ENCODE assay signal across 18 cellular contexts in the genomic region with DNA sequence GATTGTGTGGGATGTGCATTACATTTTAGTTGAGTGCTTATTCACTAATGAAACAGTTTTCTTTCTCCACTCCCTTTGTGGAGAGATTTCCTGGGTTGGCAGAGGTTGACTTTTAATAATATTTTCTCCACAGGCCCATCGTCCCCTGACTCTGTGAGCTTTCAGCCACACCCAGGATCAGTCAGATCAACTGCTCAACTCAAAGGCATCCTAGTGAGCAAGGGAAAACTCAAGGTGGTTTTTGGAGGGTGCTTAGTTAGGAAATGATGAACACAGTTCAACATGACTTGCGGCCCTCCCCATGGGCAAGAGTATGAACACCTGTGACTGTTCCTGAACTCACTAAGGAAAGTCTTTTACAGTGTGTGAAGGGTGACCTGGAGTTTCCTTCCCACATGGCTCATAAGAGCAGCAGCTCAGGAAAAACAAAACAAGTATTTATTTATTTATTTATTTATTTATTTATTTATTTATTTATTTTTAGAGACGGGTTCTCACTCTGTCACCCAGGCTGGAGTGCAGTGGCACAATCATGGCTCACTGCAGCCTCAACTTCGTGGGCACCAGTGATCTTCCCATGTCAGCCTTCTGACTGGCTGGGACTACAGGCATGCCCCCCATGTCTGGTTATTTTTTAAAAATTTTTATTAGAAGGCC.
"Had no signal": no experiment of that assay in that cellular context is flagged by ENCODE, and none has a peak within 500 bp of the region (broad histone marks: within the 10 kb centered on the region; RNA-seq: fewer than 3 reads in every experiment).

No MANE protein-coding gene starts in this region.

- DNase-seq: activated CD4-positive, alpha-beta T cell treated with anti-CD3 and anti-CD28 coated beads for 4 hours; activated CD8-positive, alpha-beta memory T cell treated with anti-CD3 and anti-CD28 coated beads, Interleukin-2, amount 50 U/mL, for 48 hours; activated naive CD8-positive, alpha-beta T cell treated with anti-CD3 and anti-CD28 coated beads for 36 hours; cortex of kidney; effector CD4-positive, alpha-beta T cell; naive thymus-derived CD8-positive, alpha-beta T cell; nucleus accumbens; posterior cingulate gyrus; stimulated activated CD4-positive, alpha-beta T cell treated with anti-CD3 and anti-CD28 coated beads, Interleukin-15, amount 100 ng/mL, for 24 hours; stimulated activated CD4-positive, alpha-beta T cell treated with anti-CD3 and anti-CD28 coated beads, Interleukin-4, amount 100 ng/mL, for 1 hour; stimulated activated naive CD4-positive, alpha-beta T cell; substantia nigra; T-helper 17 cell had no signal

- FAIRE-seq: islet of Langerhans had no signal

- H3K4me3 Mint-ChIP-seq: activated naive CD8-positive, alpha-beta T cell treated with anti-CD3 and anti-CD28 coated beads for 36 hours; activated T-helper 1 cell treated with anti-CD3 and anti-CD28 coated beads, Interleukin-12 subunit alpha, Interleukin-12 subunit beta, Interleukin-2, Interleukin-4 antibody, amounts not matched to agents 30 ng/mL and 10 ng/mL and 1 ng/mL, durations not matched to agents 14 hours and 24 hours and 36 hours; brain; naive thymus-derived CD8-positive, alpha-beta T cell; T-helper 17 cell; WTC11 had no signal

- H3K27ac ChIP-seq: tibial nerve had no signal

- H3K4me1 Mint-ChIP-seq: brain had no signal

- H3K9me3 Mint-ChIP-seq: activated naive CD8-positive, alpha-beta T cell treated with anti-CD3 and anti-CD28 coated beads for 36 hours; activated T-helper 1 cell treated with anti-CD3 and anti-CD28 coated beads, Interleukin-12 subunit alpha, Interleukin-12 subunit beta, Interleukin-2, Interleukin-4 antibody, amounts not matched to agents 30 ng/mL and 10 ng/mL and 1 ng/mL, durations not matched to agents 14 hours and 24 hours and 36 hours; brain; naive thymus-derived CD8-positive, alpha-beta T cell had no signal

- H3K36me3 ChIP-seq: tibial nerve had no signal

- H3K4me1 ChIP-seq: tibial nerve had no signal

- H3K36me3 Mint-ChIP-seq: activated naive CD8-positive, alpha-beta T cell treated with anti-CD3 and anti-CD28 coated beads for 36 hours; brain; naive thymus-derived CD8-positive, alpha-beta T cell; WTC11 had no signal

- H3K27ac Mint-ChIP-seq: activated naive CD8-positive, alpha-beta T cell treated with anti-CD3 and anti-CD28 coated beads for 36 hours; activated T-helper 1 cell treated with anti-CD3 and anti-CD28 coated beads, Interleukin-12 subunit alpha, Interleukin-12 subunit beta, Interleukin-2, Interleukin-4 antibody, amounts not matched to agents 30 ng/mL and 10 ng/mL and 1 ng/mL, durations not matched to agents 14 hours and 24 hours and 36 hours; brain; T-helper 17 cell; WTC11 had no signal

- ATAC-seq: naive thymus-derived CD8-positive, alpha-beta T cell; T-helper 17 cell; WTC11 had no signal

- H3K27me3 ChIP-seq: tibial nerve had no signal

- H3K4me3 ChIP-seq: tibial nerve had no signal

- H3K27me3 Mint-ChIP-seq: activated naive CD8-positive, alpha-beta T cell treated with anti-CD3 and anti-CD28 coated beads for 36 hours; naive thymus-derived CD8-positive, alpha-beta T cell; T-helper 17 cell had no signal

- H3K9me3 ChIP-seq: tibial nerve had no signal
